Comparison of ENCODE assay signal across 1 cellular context in the genomic region with DNA sequence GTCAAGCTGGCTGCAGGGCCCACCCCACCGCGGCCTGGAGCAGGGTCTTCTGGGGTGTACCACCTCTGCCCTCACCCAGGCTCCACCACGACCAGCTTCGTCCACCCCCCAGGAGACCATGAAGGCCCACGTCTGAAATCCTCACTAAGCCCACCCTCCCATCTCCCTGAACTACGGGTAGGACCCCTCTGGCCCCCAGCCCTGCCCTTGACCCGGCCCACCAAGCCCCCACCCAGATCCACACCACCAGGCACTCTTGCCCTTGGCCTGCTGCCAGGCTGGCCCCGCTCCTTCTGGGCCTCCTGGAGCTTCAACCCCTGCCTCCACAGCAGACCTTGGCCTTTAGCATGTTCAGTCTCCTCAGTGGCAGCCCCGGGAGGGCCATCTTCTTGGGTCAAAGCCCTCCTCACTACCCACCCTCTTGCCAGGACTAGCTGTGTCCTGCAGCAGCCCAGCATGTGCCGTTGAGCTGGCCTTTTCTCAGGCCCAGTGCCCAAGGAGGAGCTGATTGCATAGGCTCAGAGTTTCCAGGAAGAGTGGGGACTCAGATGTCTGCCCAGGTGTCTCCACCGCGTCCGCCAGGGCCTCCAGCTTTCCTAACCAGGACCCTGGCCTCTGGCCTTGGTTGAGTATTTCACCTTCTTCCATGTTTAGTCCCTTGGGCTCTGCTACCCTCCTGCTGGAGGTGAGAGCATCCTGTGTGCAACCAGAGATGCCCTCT.
TF ChIP-seq lines count a peak whose summit lies in the region.

No MANE protein-coding gene starts in this region.

TF ChIP-seq in HepG2, 621 proteins besides CTCF, POLR2A, EP300 and RAD21:
- TF ChIP-seq POGK (CRISPR knock-in tag; conservative IDR thresholded peaks at IDR 0.05) (no peak), CHCHD3 (CRISPR knock-in tag; IDR thresholded peaks at IDR 0.05) (no peak)
TF ChIP-seq in HepG2: peak in this region for 0.
